In the genomic region with DNA sequence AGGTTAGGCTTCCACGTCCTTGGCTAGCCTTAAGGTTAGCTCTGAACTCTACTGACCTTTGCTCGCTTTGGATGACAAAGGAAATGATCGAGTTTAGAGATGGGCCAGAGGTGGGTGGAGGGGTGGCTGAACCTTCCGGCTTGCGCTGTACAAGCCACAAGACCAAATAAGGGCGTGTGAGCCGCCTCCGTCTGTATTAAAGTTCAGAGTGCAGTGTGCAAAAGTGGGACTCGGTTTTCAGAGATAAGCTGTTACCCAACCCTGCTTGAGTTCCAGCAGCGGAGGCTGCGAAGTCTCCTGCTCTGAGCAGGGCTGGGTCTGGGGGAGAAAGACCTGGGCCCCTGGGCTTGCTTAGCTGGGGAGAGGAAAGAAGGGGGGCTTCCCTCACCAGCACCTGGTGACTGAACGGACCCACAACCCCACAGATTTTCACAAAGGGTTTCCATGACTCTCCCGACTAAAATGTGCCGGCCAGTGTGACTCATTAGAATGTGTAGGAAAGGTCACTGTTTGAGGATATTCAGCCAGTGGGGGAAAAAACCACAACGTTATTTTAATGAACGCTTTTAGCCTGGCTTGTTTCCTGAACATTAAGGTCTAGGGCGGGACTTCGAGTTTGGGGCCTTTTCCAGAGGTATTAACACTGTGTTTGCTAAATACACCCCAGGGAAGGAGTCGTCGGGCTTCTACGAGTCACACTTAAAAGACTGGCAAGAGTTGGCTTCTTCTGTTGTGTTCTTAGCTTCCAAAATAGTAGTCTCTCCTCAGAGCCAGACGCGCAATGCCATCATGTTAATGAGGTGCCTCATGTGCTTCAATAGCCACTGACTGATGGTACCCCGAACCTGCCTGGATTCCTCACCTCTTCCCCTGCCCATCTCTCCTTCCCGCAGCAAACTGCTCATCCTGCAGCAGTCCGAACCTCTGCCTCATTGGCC, we compare ENCODE assay signal across 8 cellular contexts.
A peak's percentile ranks its signal among the peaks of the same experiment; 100 is the strongest.
DNase-seq lines count a peak whose midpoint lies in the region; ATAC-seq and TF ChIP-seq lines count a peak whose summit lies in the region.

No MANE protein-coding gene starts in this region.

- DNase-seq in T-helper 2 cell, result peak; percentile 20 to 96 (median 60)
- peak; percentile 99 for DNase-seq in astrocyte of the spinal cord (ENCODE audit: low read depth, low spot score)
- peak; percentile 53 for DNase-seq in smooth muscle cell (lab: John Stamatoyannopoulos, UW; ENCODE audit: unreplicated experiment)
- no peak for DNase-seq in NCI-H1048 (lab: John Stamatoyannopoulos, UW)

- no peaks in the 10 kb centered on the region for H3K79me2 ChIP-seq in smooth muscle cell (ENCODE audit: low read depth)

- H3K9ac ChIP-seq in BLaER1 treated with 17β-estradiol and CSF1 and Interleukin-3, amounts not matched to agents 10 nM and 100 nM, result peak overlapping the region; percentile 76 to 85 (median 83)
- peak overlapping the region; percentile 62 for H3K9ac ChIP-seq in iPS-15b (ENCODE audit: low read depth, low read length)
- H3K9ac ChIP-seq in smooth muscle cell (ENCODE audit: low read depth), result peak overlapping the region; percentile 91

- no peaks in the 10 kb centered on the region for H3K9me3 ChIP-seq in BLaER1 treated with 17β-estradiol and CSF1 and Interleukin-3, amounts not matched to agents 10 nM and 100 nM (replicated peaks in 1 of 11)
- no peaks in the 10 kb centered on the region for H3K9me3 ChIP-seq in iPS-15b (ENCODE audit: control insufficient read depth, insufficient read depth, low read length)
- no peaks in the 10 kb centered on the region for H3K9me3 ChIP-seq in smooth muscle cell (replicated peaks; ENCODE audit: low read depth)

- peak overlapping the region; percentile 78 to 96 (median 94); a peak in 21 of 22 replicates for H3K27ac ChIP-seq in BLaER1 treated with 17β-estradiol and CSF1 and Interleukin-3, amounts not matched to agents 10 nM and 100 nM
- H3K27ac ChIP-seq in smooth muscle cell (ENCODE audit: low read depth), result peak overlapping the region; percentile 99

- peaks cover 0 to 6% (median 0%) of the 10 kb centered on the region in 11 experiments; a peak in 1 of 22 replicates for H3K36me3 ChIP-seq in BLaER1 treated with 17β-estradiol and CSF1 and Interleukin-3, amounts not matched to agents 10 nM and 100 nM
- no peaks in the 10 kb centered on the region for H3K36me3 ChIP-seq in iPS-15b (ENCODE audit: control insufficient read depth, insufficient read depth, low read length)
- H3K36me3 ChIP-seq in smooth muscle cell (ENCODE audit: low read depth), result no peaks in the 10 kb centered on the region

- H3K4me2 ChIP-seq in BLaER1 treated with 17β-estradiol and CSF1 and Interleukin-3, amounts not matched to agents 10 nM and 100 nM, result peak overlapping the region; percentile 84 to 99 (median 96)
- peak overlapping the region; percentile 82 for H3K4me2 ChIP-seq in smooth muscle cell

- peaks cover 50 to 75% (median 70%) of the 10 kb centered on the region in 10 experiments for H3K4me1 ChIP-seq in BLaER1 treated with 17β-estradiol and CSF1 and Interleukin-3, amounts not matched to agents 10 nM and 100 nM
- H3K4me1 ChIP-seq in iPS-15b (ENCODE audit: control insufficient read depth, insufficient read depth, low read length), result peaks cover 11% of the 10 kb centered on the region
- H3K4me1 ChIP-seq in smooth muscle cell (ENCODE audit: low read depth), result peaks cover 16% of the 10 kb centered on the region

- H4K20me1 ChIP-seq in BLaER1 treated with 17β-estradiol and CSF1 and Interleukin-3, amounts not matched to agents 10 nM and 100 nM, result peaks cover 0 to 15% (median 0%) of the 10 kb centered on the region in 11 experiments; a peak in 2 of 22 replicates
- no peaks in the 10 kb centered on the region for H4K20me1 ChIP-seq in smooth muscle cell (ENCODE audit: low read depth)

- 9% methylated on average over 26 of the region's 26 CpGs for WGBS in smooth muscle cell (ENCODE audit: low lambda C conversion rate)

- H3K4me3 ChIP-seq in BLaER1 treated with 17β-estradiol and CSF1 and Interleukin-3, amounts not matched to agents 10 nM and 100 nM, result peak overlapping the region; percentile 21 to 62 (median 51); a peak in 18 of 20 replicates
- H3K4me3 ChIP-seq in astrocyte of the spinal cord (ENCODE audit: low read depth, low read length), result peak overlapping the region; percentile 22
- peak overlapping the region; percentile 52 for H3K4me3 ChIP-seq in iPS-15b (ENCODE audit: low read depth, low read length)
- peak overlapping the region; percentile 32 for H3K4me3 ChIP-seq in smooth muscle cell

- H3K27me3 ChIP-seq in BLaER1 treated with 17β-estradiol and CSF1 and Interleukin-3, amounts not matched to agents 10 nM and 100 nM, result peaks cover 0 to 14% (median 0%) of the 10 kb centered on the region in 11 experiments; a peak in 2 of 22 replicates
- H3K27me3 ChIP-seq in iPS-15b (ENCODE audit: control insufficient read depth, insufficient read depth, low read length) (no peaks in the 10 kb centered on the region), smooth muscle cell (ENCODE audit: low read depth) (no peaks in the 10 kb centered on the region)

- in situ Hi-C loops in astrocyte of the spinal cord (cut with HindIII; ENCODE audit: low sequenced_read_pairs), result no loop called here

- H2AFZ ChIP-seq in smooth muscle cell (ENCODE audit: low read depth), result peak overlapping the region; percentile 76

- peaks cover 46% of the 10 kb centered on the region for H3F3A ChIP-seq in smooth muscle cell (ENCODE audit: low read depth)

- no peak for TF ChIP-seq CTCF in astrocyte of the spinal cord (IDR thresholded peaks at IDR 0.05; ENCODE audit: low read depth, low read length)
- TF ChIP-seq CTCF in smooth muscle cell (IDR thresholded peaks at IDR 0.05; ENCODE audit: borderline replicate concordance, insufficient read depth, poor library complexity, severe bottlenecking), result peak; percentile 24

- ATAC-seq in GM19455 (IDR thresholded peaks at IDR 0.05; ENCODE audit: unreplicated experiment), result peak; percentile 83
- peak; percentile 67 for ATAC-seq in HG03571 (IDR thresholded peaks at IDR 0.05; ENCODE audit: unreplicated experiment)
